Comparison of ENCODE assay signal across 1 cellular context in genomic region chr3:187243933-187244564, GRCh38.
TF ChIP-seq lines count a peak whose summit lies in the region.

No MANE protein-coding gene starts in this region.

TF ChIP-seq in SK-N-SH, 30 proteins besides CTCF, POLR2A, EP300 and RAD21 (continued from another document):
- no peak for TF ChIP-seq ZBTB33 (IDR thresholded peaks at IDR 0.05; ENCODE audit: borderline replicate concordance, low read depth)
TF ChIP-seq in SK-N-SH: peak in this region for 0.
